In the genomic region with DNA sequence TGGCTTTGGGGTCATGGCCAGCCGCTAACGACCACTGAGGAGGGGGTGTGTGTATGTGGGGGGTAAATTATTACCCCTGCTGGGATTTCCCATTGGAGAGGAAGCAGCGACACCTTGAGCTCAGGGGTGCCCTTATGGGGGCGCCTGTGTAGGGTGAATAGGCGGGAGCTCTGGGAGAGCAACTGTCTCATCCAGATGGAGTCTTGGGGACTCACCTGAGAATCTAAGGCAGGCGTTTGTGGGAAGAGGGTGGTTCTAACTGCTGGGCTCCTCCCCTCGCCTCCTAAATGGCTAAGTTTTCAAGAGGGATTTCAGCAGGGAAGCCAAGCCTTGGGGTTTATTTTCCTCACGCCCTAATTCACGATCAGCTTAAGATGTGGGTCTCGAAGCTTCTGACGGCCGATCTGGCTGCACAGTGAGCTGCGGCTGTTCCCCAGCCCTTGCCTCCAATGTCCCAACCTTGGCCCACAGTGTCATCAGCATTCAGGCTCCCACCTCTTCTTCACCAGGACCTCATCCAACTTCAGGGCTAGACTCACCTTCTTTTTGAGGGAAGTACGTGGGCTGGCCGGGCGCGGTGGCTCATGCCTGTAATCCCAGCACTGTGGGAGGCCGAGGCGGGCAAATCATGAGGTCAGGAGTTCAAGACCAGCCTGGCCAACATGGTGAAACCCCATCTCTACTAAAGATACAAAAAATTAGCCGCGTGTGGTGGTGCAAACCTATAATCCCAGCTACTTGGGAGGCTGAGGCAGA, we compare ENCODE assay signal across 2 cellular contexts.
TF ChIP-seq lines count a peak whose summit lies in the region.

No MANE protein-coding gene starts in this region.

TF ChIP-seq in HepG2, 621 proteins besides CTCF, POLR2A, EP300 and RAD21 (continues in another document):
- TF ChIP-seq, protein P1, sequence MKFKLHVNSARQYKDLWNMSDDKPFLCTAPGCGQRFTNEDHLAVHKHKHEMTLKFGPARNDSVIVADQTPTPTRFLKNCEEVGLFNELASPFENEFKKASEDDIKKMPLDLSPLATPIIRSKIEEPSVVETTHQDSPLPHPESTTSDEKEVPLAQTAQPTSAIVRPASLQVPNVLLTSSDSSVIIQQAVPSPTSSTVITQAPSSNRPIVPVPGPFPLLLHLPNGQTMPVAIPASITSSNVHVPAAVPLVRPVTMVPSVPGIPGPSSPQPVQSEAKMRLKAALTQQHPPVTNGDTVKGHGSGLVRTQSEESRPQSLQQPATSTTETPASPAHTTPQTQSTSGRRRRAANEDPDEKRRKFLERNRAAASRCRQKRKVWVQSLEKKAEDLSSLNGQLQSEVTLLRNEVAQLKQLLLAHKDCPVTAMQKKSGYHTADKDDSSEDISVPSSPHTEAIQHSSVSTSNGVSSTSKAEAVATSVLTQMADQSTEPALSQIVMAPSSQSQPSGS (CRISPR knock-in tag; IDR thresholded peaks at IDR 0.05), result no peak
- no peak for TF ChIP-seq ZFX (CRISPR knock-in tag; IDR thresholded peaks at IDR 0.05; ENCODE audit: low read depth)
- no peak for TF ChIP-seq NFKB2 (CRISPR knock-in tag; IDR thresholded peaks at IDR 0.05; ENCODE audit: borderline replicate concordance)
- no peak for TF ChIP-seq ZXDC (CRISPR knock-in tag; IDR thresholded peaks at IDR 0.05)
- TF ChIP-seq ZNF160 (CRISPR knock-in tag; IDR thresholded peaks at IDR 0.05), result no peak
- TF ChIP-seq PCBP2 (optimal IDR thresholded peaks at IDR 0.05; ENCODE audit: low read depth, low read length, poor library complexity, severe bottlenecking), result no peak
- no peak for TF ChIP-seq DR1 (CRISPR knock-in tag; IDR thresholded peaks at IDR 0.05)
- TF ChIP-seq, protein P2, sequence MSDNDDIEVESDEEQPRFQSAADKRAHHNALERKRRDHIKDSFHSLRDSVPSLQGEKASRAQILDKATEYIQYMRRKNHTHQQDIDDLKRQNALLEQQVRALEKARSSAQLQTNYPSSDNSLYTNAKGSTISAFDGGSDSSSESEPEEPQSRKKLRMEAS (IDR thresholded peaks at IDR 0.05), result no peak
- no peak for TF ChIP-seq NKX3-1 (CRISPR knock-in tag; IDR thresholded peaks at IDR 0.05)
- no peak for TF ChIP-seq SNAPC4 (CRISPR knock-in tag; IDR thresholded peaks at IDR 0.05)
- no peak for TF ChIP-seq MTA1 (CRISPR knock-in tag; IDR thresholded peaks at IDR 0.05; ENCODE audit: borderline replicate concordance)
- TF ChIP-seq ZNF850 (CRISPR knock-in tag; conservative IDR thresholded peaks at IDR 0.05), result no peak
- TF ChIP-seq PAWR (CRISPR knock-in tag; IDR thresholded peaks at IDR 0.05; ENCODE audit: borderline replicate concordance), result no peak
- TF ChIP-seq, protein P3, sequence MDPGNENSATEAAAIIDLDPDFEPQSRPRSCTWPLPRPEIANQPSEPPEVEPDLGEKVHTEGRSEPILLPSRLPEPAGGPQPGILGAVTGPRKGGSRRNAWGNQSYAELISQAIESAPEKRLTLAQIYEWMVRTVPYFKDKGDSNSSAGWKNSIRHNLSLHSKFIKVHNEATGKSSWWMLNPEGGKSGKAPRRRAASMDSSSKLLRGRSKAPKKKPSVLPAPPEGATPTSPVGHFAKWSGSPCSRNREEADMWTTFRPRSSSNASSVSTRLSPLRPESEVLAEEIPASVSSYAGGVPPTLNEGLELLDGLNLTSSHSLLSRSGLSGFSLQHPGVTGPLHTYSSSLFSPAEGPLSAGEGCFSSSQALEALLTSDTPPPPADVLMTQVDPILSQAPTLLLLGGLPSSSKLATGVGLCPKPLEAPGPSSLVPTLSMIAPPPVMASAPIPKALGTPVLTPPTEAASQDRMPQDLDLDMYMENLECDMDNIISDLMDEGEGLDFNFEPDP (CRISPR knock-in tag; conservative IDR thresholded peaks at IDR 0.05), result no peak

TF ChIP-seq in WTC11, 78 proteins besides CTCF, POLR2A, EP300 and RAD21:
- no peak for TF ChIP-seq GRHL2 (CRISPR knock-in tag; IDR thresholded peaks at IDR 0.05; ENCODE audit: insufficient replicate concordance, severe bottlenecking)
TF ChIP-seq in WTC11: peak in this region for 0.
